24 cellular contexts compared by ENCODE assay signal in the genomic region with DNA sequence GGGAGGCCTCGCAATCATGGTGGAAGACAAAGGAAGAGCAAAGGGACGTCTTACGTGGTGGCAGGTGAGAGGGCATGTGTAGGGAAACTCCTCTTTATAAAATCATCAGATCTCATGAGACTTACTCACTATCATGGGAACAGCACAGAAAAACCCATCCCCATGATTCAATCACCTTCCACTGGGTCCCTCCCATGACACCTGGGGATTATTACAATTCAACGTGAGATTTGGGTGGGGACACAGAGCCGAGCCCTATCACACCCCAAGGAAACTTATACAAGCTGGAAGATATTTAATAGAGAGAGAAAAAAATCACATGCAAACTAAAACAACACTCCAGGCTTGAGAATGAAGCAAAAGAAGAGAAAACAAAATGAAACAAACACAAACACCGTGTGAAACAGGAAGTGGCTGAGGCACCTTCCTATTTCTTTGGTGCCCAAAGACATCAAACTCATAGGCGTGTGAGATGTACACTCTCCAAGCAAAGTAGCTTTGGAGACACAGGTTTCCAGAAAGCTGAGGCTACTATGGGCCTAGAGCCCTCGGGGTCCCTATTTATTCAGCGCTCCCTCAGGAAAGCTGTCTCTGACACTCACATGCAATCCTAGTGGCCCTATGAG.
DNase-seq lines count a peak whose midpoint lies in the region; ATAC-seq and TF ChIP-seq lines count a peak whose summit lies in the region.
"Had no signal": no experiment of that assay in that cellular context is flagged by ENCODE, and none has a peak within 500 bp of the region (broad histone marks: within the 10 kb centered on the region; RNA-seq: fewer than 3 reads in every experiment).

No MANE protein-coding gene starts in this region.

- H3K27ac Mint-ChIP-seq in CD14-positive monocyte: peak overlapping the region in 5 of 7 donors; percentile 6 to 66 (median 58)
- peak overlapping the region; percentile 88 for H3K27ac Mint-ChIP-seq in CD8-positive, alpha-beta T cell
- H3K27ac Mint-ChIP-seq in activated T-helper 1 cell treated with anti-CD3 and anti-CD28 coated beads, Interleukin-12 subunit alpha, Interleukin-12 subunit beta, Interleukin-2, Interleukin-4 antibody, amounts not matched to agents 30 ng/mL and 10 ng/mL and 1 ng/mL, durations not matched to agents 14 hours and 24 hours and 36 hours: peak overlapping the region; percentile 81
- H3K27ac Mint-ChIP-seq in memory B cell: no peak overlapping the region
- H3K27ac Mint-ChIP-seq in WTC11: no peak overlapping the region
- no peak overlapping the region for H3K27ac Mint-ChIP-seq in progenitor cell of endocrine pancreas
- H3K27ac Mint-ChIP-seq: stimulated activated memory B cell treated with anti-CD40 and anti-IgM and Interleukin-4, amounts not matched to agents 10 μg/mL and 1 μg/mL and 100 μg/mL, for 72 hours had no signal

- intact Hi-C loops in CD14-positive monocyte (cut with micrococcal nuclease): no loop called here
- intact Hi-C loops in CD8-positive, alpha-beta T cell (cut with DNase I, micrococcal nuclease): no loop called here
- intact Hi-C loops in activated T-helper 1 cell treated with anti-CD3 and anti-CD28 coated beads, Interleukin-12 subunit alpha, Interleukin-12 subunit beta, Interleukin-2, Interleukin-4 antibody, amounts not matched to agents 30 ng/mL and 10 ng/mL and 1 ng/mL, durations not matched to agents 14 hours and 24 hours and 36 hours (cut with micrococcal nuclease): loop anchor here (1.0 kb wide), 1 partner anchor 9 kb away; no protein-coding TSS in a partner anchor

- H3K9ac ChIP-seq in GM23248: no peak overlapping the region

- no peaks in the 10 kb centered on the region for H3K27me3 ChIP-seq in CD8-positive, alpha-beta T cell (ENCODE audit: insufficient read depth, low read length)
- no peaks in the 10 kb centered on the region for H3K27me3 ChIP-seq in GM23248 (replicated peaks; ENCODE audit: insufficient read depth)
- H3K27me3 ChIP-seq: tibial artery had no signal

- no peaks in the 10 kb centered on the region for H3K79me2 ChIP-seq in GM23248 (ENCODE audit: insufficient read depth)

- CTCF ChIA-PET in CD8-positive, alpha-beta T cell (lab: Charles Lee): interaction anchor here (0.8 to 2.2 kb wide), 2 partner anchors 9 to 11 kb away, joined by 4 to 9 read pairs; no protein-coding TSS in a partner anchor
- CTCF ChIA-PET in WTC11 (lab: Charles Lee): interaction anchor here (0.6 to 0.9 kb wide), 2 partner anchors 11 to 485 kb away, joined by 3 read pairs; no protein-coding TSS in a partner anchor

- peaks cover 15% of the 10 kb centered on the region for H3K4me1 Mint-ChIP-seq in CD14-positive monocyte
- peaks cover 29% of the 10 kb centered on the region for H3K4me1 Mint-ChIP-seq in CD8-positive, alpha-beta T cell (ENCODE audit: low read depth)
- H3K4me1 Mint-ChIP-seq in activated T-helper 1 cell treated with anti-CD3 and anti-CD28 coated beads, Interleukin-12 subunit alpha, Interleukin-12 subunit beta, Interleukin-2, Interleukin-4 antibody, amounts not matched to agents 30 ng/mL and 10 ng/mL and 1 ng/mL, durations not matched to agents 14 hours and 24 hours and 36 hours (ENCODE audit: low read depth): peaks cover 75% of the 10 kb centered on the region
- H3K4me1 Mint-ChIP-seq in memory B cell: peaks cover 4% of the 10 kb centered on the region
- no peaks in the 10 kb centered on the region for H3K4me1 Mint-ChIP-seq in WTC11
- no peaks in the 10 kb centered on the region for H3K4me1 Mint-ChIP-seq in progenitor cell of endocrine pancreas (ENCODE audit: low read depth)

- no peak overlapping the region for H2AFZ ChIP-seq in GM23248
- H2AFZ ChIP-seq: PC-9 had no signal

- no peaks in the 10 kb centered on the region for H3K9me3 ChIP-seq in CD8-positive, alpha-beta T cell (ENCODE audit: low read length)
- no peaks in the 10 kb centered on the region for H3K9me3 ChIP-seq in GM23248 (ENCODE audit: low read depth)
- H3K9me3 ChIP-seq: tibial artery had no signal

- H3K27me3 Mint-ChIP-seq in CD14-positive monocyte (ENCODE audit: low read depth in 3 of 3): no peaks in the 10 kb centered on the region
- H3K27me3 Mint-ChIP-seq in CD8-positive, alpha-beta T cell (ENCODE audit: low read depth): no peaks in the 10 kb centered on the region
- no peaks in the 10 kb centered on the region for H3K27me3 Mint-ChIP-seq in activated T-helper 1 cell treated with anti-CD3 and anti-CD28 coated beads, Interleukin-12 subunit alpha, Interleukin-12 subunit beta, Interleukin-2, Interleukin-4 antibody, amounts not matched to agents 30 ng/mL and 10 ng/mL and 1 ng/mL, durations not matched to agents 14 hours and 24 hours and 36 hours (ENCODE audit: insufficient read depth)
- H3K27me3 Mint-ChIP-seq in memory B cell: peaks cover 5% of the 10 kb centered on the region
- H3K27me3 Mint-ChIP-seq in WTC11 (ENCODE audit: low read depth): no peaks in the 10 kb centered on the region
- peaks cover 19% of the 10 kb centered on the region for H3K27me3 Mint-ChIP-seq in progenitor cell of endocrine pancreas
- H3K27me3 Mint-ChIP-seq: naive B cell had no signal

- ATAC-seq in CD8-positive, alpha-beta T cell: peak; percentile 42
- ATAC-seq in memory B cell (ENCODE audit: low read depth) (peak; percentile 29), WTC11 (no peak)
- ATAC-seq: stimulated activated memory B cell treated with anti-CD40 and anti-IgM and Interleukin-4, amounts not matched to agents 10 μg/mL and 1 μg/mL and 100 μg/mL, for 72 hours had no signal

- DNase-seq in CD14-positive monocyte (ENCODE audit: low spot score) (no peak), memory B cell (ENCODE audit: low spot score in 2 of 2) (no peak), WTC11 (ENCODE audit: low spot score) (no peak), progenitor cell of endocrine pancreas (ENCODE audit: low spot score, unreplicated experiment) (no peak), GM23248 (no peak)
- no peak for DNase-seq in CD8-positive, alpha-beta T cell
- no peak for DNase-seq in activated T-helper 1 cell treated with anti-CD3 and anti-CD28 coated beads, Interleukin-12 subunit alpha, Interleukin-12 subunit beta, Interleukin-2, Interleukin-4 antibody, amounts not matched to agents 30 ng/mL and 10 ng/mL and 1 ng/mL, durations not matched to agents 14 hours and 24 hours and 36 hours (ENCODE audit: low spot score)
- DNase-seq: activated effector memory CD4-positive, alpha-beta T cell treated with anti-CD3 and anti-CD28 coated beads, Interleukin-2, amount 50 U/mL, for 16 hours; cerebellar nuclear complex; COR-L47; effector CD8-positive, alpha-beta T cell; H7; Kasumi-1; mesenchymal stem cell; naive B cell; NCI-H1048; NCI-H1930; NCI-H2227 treated with DMSO at 0.1 percent for 48 hours; NCI-H774; PC-9; SIG-M5; tibial artery had no signal

- no peak overlapping the region for H3K4me3 ChIP-seq in CD8-positive, alpha-beta T cell (ENCODE audit: low read depth, low read length)
- H3K4me3 ChIP-seq in GM23248: no peak overlapping the region
- H3K4me3 ChIP-seq: PC-9, tibial artery had no signal

- peaks cover 74% of the 10 kb centered on the region for H3K36me3 ChIP-seq in CD8-positive, alpha-beta T cell (ENCODE audit: insufficient read depth, low read length)
- no peaks in the 10 kb centered on the region for H3K36me3 ChIP-seq in GM23248 (ENCODE audit: low read depth)
- H3K36me3 ChIP-seq: tibial artery had no signal

- no peak for TF ChIP-seq CTCF in CD14-positive monocyte (IDR thresholded peaks at IDR 0.05)
- no peak for TF ChIP-seq CTCF in CD8-positive, alpha-beta T cell (IDR thresholded peaks at IDR 0.05)
- no peak for TF ChIP-seq CTCF in WTC11 (IDR thresholded peaks at IDR 0.05)
- no peak for TF ChIP-seq CTCF in progenitor cell of endocrine pancreas (IDR thresholded peaks at IDR 0.05; ENCODE audit: unreplicated experiment)

- no peak overlapping the region for H3K4me2 ChIP-seq in GM23248 (ENCODE audit: unreplicated experiment)
- H3K4me2 ChIP-seq: PC-9 had no signal

- peaks cover 0 to 4% of the 10 kb centered on the region in 2 donors for H3K36me3 Mint-ChIP-seq in CD14-positive monocyte
- H3K36me3 Mint-ChIP-seq in CD8-positive, alpha-beta T cell: peaks cover 96% of the 10 kb centered on the region
- H3K36me3 Mint-ChIP-seq in activated T-helper 1 cell treated with anti-CD3 and anti-CD28 coated beads, Interleukin-12 subunit alpha, Interleukin-12 subunit beta, Interleukin-2, Interleukin-4 antibody, amounts not matched to agents 30 ng/mL and 10 ng/mL and 1 ng/mL, durations not matched to agents 14 hours and 24 hours and 36 hours (ENCODE audit: low read depth): peaks cover 84% of the 10 kb centered on the region
- H3K36me3 Mint-ChIP-seq in memory B cell: peaks cover 3% of the 10 kb centered on the region
- H3K36me3 Mint-ChIP-seq in WTC11: peaks cover 27% of the 10 kb centered on the region
- peaks cover 26% of the 10 kb centered on the region for H3K36me3 Mint-ChIP-seq in progenitor cell of endocrine pancreas (ENCODE audit: insufficient read depth)
- H3K36me3 Mint-ChIP-seq: naive B cell; stimulated activated memory B cell treated with anti-CD40 and anti-IgM and Interleukin-4, amounts not matched to agents 10 μg/mL and 1 μg/mL and 100 μg/mL, for 72 hours had no signal

- H3K9me3 Mint-ChIP-seq in CD14-positive monocyte (no peaks in the 10 kb centered on the region), memory B cell (no peaks in the 10 kb centered on the region), WTC11 (peaks cover 3% of the 10 kb centered on the region; the same call in 1 of the 2 replicates), progenitor cell of endocrine pancreas (ENCODE audit: low read depth) (peaks cover 3% of the 10 kb centered on the region)
- H3K9me3 Mint-ChIP-seq in CD8-positive, alpha-beta T cell: no peaks in the 10 kb centered on the region
- peaks cover 6% of the 10 kb centered on the region for H3K9me3 Mint-ChIP-seq in activated T-helper 1 cell treated with anti-CD3 and anti-CD28 coated beads, Interleukin-12 subunit alpha, Interleukin-12 subunit beta, Interleukin-2, Interleukin-4 antibody, amounts not matched to agents 30 ng/mL and 10 ng/mL and 1 ng/mL, durations not matched to agents 14 hours and 24 hours and 36 hours
- H3K9me3 Mint-ChIP-seq: naive B cell had no signal

- H3K4me3 Mint-ChIP-seq in CD14-positive monocyte (peak overlapping the region; percentile 32 to 78), memory B cell (no peak overlapping the region), WTC11 (no peak overlapping the region), progenitor cell of endocrine pancreas (ENCODE audit: low read depth) (no peak overlapping the region)
- H3K4me3 Mint-ChIP-seq in CD8-positive, alpha-beta T cell: peak overlapping the region; percentile 9
- H3K4me3 Mint-ChIP-seq in activated T-helper 1 cell treated with anti-CD3 and anti-CD28 coated beads, Interleukin-12 subunit alpha, Interleukin-12 subunit beta, Interleukin-2, Interleukin-4 antibody, amounts not matched to agents 30 ng/mL and 10 ng/mL and 1 ng/mL, durations not matched to agents 14 hours and 24 hours and 36 hours: peak overlapping the region; percentile 41
- H3K4me3 Mint-ChIP-seq: naive B cell; stimulated activated memory B cell treated with anti-CD40 and anti-IgM and Interleukin-4, amounts not matched to agents 10 μg/mL and 1 μg/mL and 100 μg/mL, for 72 hours had no signal

- 49 to 50% methylated on average over 9 of the region's 9 CpGs for WGBS in GM23248 (ENCODE audit: low coverage in 1 of 2, low lambda C conversion rate in 2 of 2, missing lambda C conversion rate in 2 of 2), 2 experiments

- H3K4me1 ChIP-seq in CD8-positive, alpha-beta T cell (ENCODE audit: insufficient read depth, low read length): peaks cover 15% of the 10 kb centered on the region
- no peaks in the 10 kb centered on the region for H3K4me1 ChIP-seq in GM23248 (ENCODE audit: insufficient read depth)
- H3K4me1 ChIP-seq: tibial artery had no signal

- H3F3A ChIP-seq in GM23248 (ENCODE audit: insufficient read depth): no peaks in the 10 kb centered on the region

- no peaks in the 10 kb centered on the region for H3K9me2 ChIP-seq in GM23248 (ENCODE audit: insufficient read depth)

- in situ Hi-C loops in GM23248 (cut with MboI): no loop called here

- H3K27ac ChIP-seq in CD8-positive, alpha-beta T cell (ENCODE audit: low read depth, low read length): no peak overlapping the region
- H3K27ac ChIP-seq in GM23248: no peak overlapping the region
- H3K27ac ChIP-seq: PC-9, tibial artery, VCaP had no signal

- POLR2A ChIA-PET in CD8-positive, alpha-beta T cell (lab: Charles Lee): interaction anchor here (2.4 kb wide), 1 partner anchor 9 kb away, joined by 9 read pairs; no protein-coding TSS in a partner anchor
- POLR2A ChIA-PET in WTC11 (lab: Charles Lee): interaction anchor here (0.5 kb wide), 1 partner anchor 8 kb away, joined by 5 read pairs; no protein-coding TSS in a partner anchor

- no peaks in the 10 kb centered on the region for H4K20me1 ChIP-seq in GM23248 (ENCODE audit: insufficient read depth)

Comparison
In these comparisons a context has a peak if more than half of its experiments do, and no peak if none do; other contexts are left out.
1. H3K27ac Mint-ChIP-seq: peak in CD14-positive monocyte (5 of 7), CD8-positive, alpha-beta T cell (single experiment) and activated T-helper 1 cell treated with anti-CD3 and anti-CD28 coated beads, Interleukin-12 subunit alpha, Interleukin-12 subunit beta, Interleukin-2, Interleukin-4 antibody, amounts not matched to agents 30 ng/mL and 10 ng/mL and 1 ng/mL, durations not matched to agents 14 hours and 24 hours and 36 hours (single experiment); none in memory B cell (single experiment), WTC11 (single experiment) and progenitor cell of endocrine pancreas (single experiment).
2. H3K4me3 Mint-ChIP-seq: peak in CD14-positive monocyte (2 of 2), CD8-positive, alpha-beta T cell (single experiment) and activated T-helper 1 cell treated with anti-CD3 and anti-CD28 coated beads, Interleukin-12 subunit alpha, Interleukin-12 subunit beta, Interleukin-2, Interleukin-4 antibody, amounts not matched to agents 30 ng/mL and 10 ng/mL and 1 ng/mL, durations not matched to agents 14 hours and 24 hours and 36 hours (single experiment); none in memory B cell (single experiment), WTC11 (single experiment) and progenitor cell of endocrine pancreas (single experiment).